Comparison of ENCODE assay signal across 9 cellular contexts in genomic region chr6:112235956-112236355, GRCh38. TPM values are rescaled to one million over a fixed set of nuclear protein-coding genes. Genes with fewer than 3 reads are reported as not detected.
DNase-seq lines count a peak whose midpoint lies in the region; FAIRE-seq and TF ChIP-seq lines count a peak whose summit lies in the region.
"Had no signal": no experiment of that assay in that cellular context is flagged by ENCODE, and none has a peak within 500 bp of the region (broad histone marks: within the 10 kb centered on the region; RNA-seq: fewer than 3 reads in every experiment).

No MANE protein-coding gene starts in this region.

- no peaks in the 10 kb centered on the region for H3K9me3 ChIP-seq in ascending aorta
- H3K9me3 ChIP-seq in kidney (ENCODE audit: control insufficient read depth in 1 of 2, low read length in 2 of 2): no peaks in the 10 kb centered on the region

- no peak overlapping the region for H3K27ac ChIP-seq in caudate nucleus (ENCODE audit: low read depth, low read length)
- peak overlapping the region in 1 of 2 donors; percentile 5 for H3K27ac ChIP-seq in ascending aorta
- no peak overlapping the region for H3K27ac ChIP-seq in kidney (ENCODE audit: low read depth in 2 of 2, low read length in 2 of 2)

- FAIRE-seq in kidney (lab: Jason Lieb, UNC): no peak

- H3K9ac ChIP-seq in kidney (ENCODE audit: low read length in 2 of 2): no peak overlapping the region

- intact Hi-C loops in ascending aorta (cut with DNase I): no loop called here
- intact Hi-C loops in kidney (cut with DNase I): no loop called here

- DNase-seq in MV-4-11 (lab: John Stamatoyannopoulos, UW): peak; percentile 74
- DNase-seq in activated CD8-positive, alpha-beta memory T cell treated with anti-CD3 and anti-CD28 coated beads for 48 hours (ENCODE audit: low read depth in 2 of 3, low spot score in 2 of 3): peak; percentile 25 to 36 (median 33)
- peak; percentile 78 for DNase-seq in fibroblast of the aortic adventitia (ENCODE audit: low read depth)
- DNase-seq in stimulated activated CD8-positive, alpha-beta memory T cell treated with anti-CD3 and anti-CD28 coated beads, Interleukin-4, amount 100 ng/mL, for 48 hours: peak; percentile 78
- DNase-seq in caudate nucleus (lab: John Stamatoyannopoulos, UW): no peak
- DNase-seq in ascending aorta (ENCODE audit: low spot score in 2 of 2): no peak
- no peak for DNase-seq in kidney
- DNase-seq: cortex of kidney, NCI-H187 treated with DMSO at 0.1 percent for 48 hours had no signal

- H3K4me3 ChIP-seq in fibroblast of the aortic adventitia (ENCODE audit: low read depth, low read length) (no peak overlapping the region), ascending aorta (no peak overlapping the region), kidney (ENCODE audit: low read length in 2 of 2) (no peak overlapping the region)

- TF ChIP-seq CTCF in fibroblast of the aortic adventitia (IDR thresholded peaks at IDR 0.05; ENCODE audit: insufficient read depth, low read length) (no peak), ascending aorta (IDR thresholded peaks at IDR 0.05) (no peak), kidney (IDR thresholded peaks at IDR 0.05; ENCODE audit: borderline replicate concordance, extremely low read depth, insufficient read depth) (no peak)

- H3K4me1 ChIP-seq in ascending aorta (peaks cover 3 to 34% of the 10 kb centered on the region in 2 donors), kidney (ENCODE audit: control insufficient read depth in 1 of 2, insufficient read depth in 1 of 2, low read depth in 1 of 2, low read length in 2 of 2) (no peaks in the 10 kb centered on the region)

- H3K27me3 ChIP-seq in ascending aorta: no peaks in the 10 kb centered on the region

- H3K36me3 ChIP-seq in ascending aorta (no peaks in the 10 kb centered on the region), kidney (ENCODE audit: control insufficient read depth in 1 of 2, insufficient read depth in 2 of 2, low read length in 2 of 2) (no peaks in the 10 kb centered on the region)

RNA-seq across cellular contexts. Expression of gene LAMA4, which starts 18.4 kb away (rescaled TPM):
- 306 and 904 TPM in 2 replicates for total RNA-seq in fibroblast of the aortic adventitia (ENCODE audit: low replicate concordance)
- total RNA-seq in ascending aorta: 49.0 TPM
- total RNA-seq in kidney: 20.7 TPM
- 5.6 TPM for polyA plus RNA-seq in kidney (ENCODE audit: insufficient read depth, low read depth, low replicate concordance)

Comparison
In these comparisons a context has a peak if more than half of its experiments do, and no peak if none do; other contexts are left out.
1. DNase-seq: peak in MV-4-11 (single experiment), activated CD8-positive, alpha-beta memory T cell treated with anti-CD3 and anti-CD28 coated beads for 48 hours (3 of 3), fibroblast of the aortic adventitia (single experiment) and stimulated activated CD8-positive, alpha-beta memory T cell treated with anti-CD3 and anti-CD28 coated beads, Interleukin-4, amount 100 ng/mL, for 48 hours (single experiment); none in caudate nucleus (0 of 61), ascending aorta (0 of 2) and kidney (single experiment).